In genomic region chr14:91215381-91215780, GRCh38 we compare ENCODE assay signal across 17 cellular contexts.
"Had no signal": no experiment of that assay in that cellular context is flagged by ENCODE, and none has a peak within 500 bp of the region (broad histone marks: within the 10 kb centered on the region; RNA-seq: fewer than 3 reads in every experiment).

No MANE protein-coding gene starts in this region.

- H3K4me1 Mint-ChIP-seq: stimulated activated memory B cell treated with anti-CD40 and anti-IgM and Interleukin-4, amounts not matched to agents 10 μg/mL and 1 μg/mL and 100 μg/mL, for 72 hours had no signal

- H3K27ac Mint-ChIP-seq: stimulated activated memory B cell treated with anti-CD40 and anti-IgM and Interleukin-4, amounts not matched to agents 10 μg/mL and 1 μg/mL and 100 μg/mL, for 72 hours had no signal

- H3K9me3 Mint-ChIP-seq: stimulated activated memory B cell treated with anti-CD40 and anti-IgM and Interleukin-4, amounts not matched to agents 10 μg/mL and 1 μg/mL and 100 μg/mL, for 72 hours had no signal

- H3K4me3 Mint-ChIP-seq: naive thymus-derived CD4-positive, alpha-beta T cell; neural crest cell; stimulated activated memory B cell treated with anti-CD40 and anti-IgM and Interleukin-4, amounts not matched to agents 10 μg/mL and 1 μg/mL and 100 μg/mL, for 72 hours had no signal

- ATAC-seq: esophagus mucosa; heart right ventricle; naive thymus-derived CD4-positive, alpha-beta T cell; stimulated activated memory B cell treated with anti-CD40 and anti-IgM and Interleukin-4, amounts not matched to agents 10 μg/mL and 1 μg/mL and 100 μg/mL, for 72 hours had no signal

- DNase-seq: colonic mucosa; effector CD4-positive, alpha-beta T cell; heart right ventricle; hypothalamus; kidney glomerular epithelial cell; mesendoderm; naive thymus-derived CD4-positive, alpha-beta T cell; nucleus accumbens; ovary; stimulated activated CD4-positive, alpha-beta T cell treated with anti-CD3 and anti-CD28 coated beads, Interleukin-4, amount 100 ng/mL, for 1 hour; stimulated activated CD8-positive, alpha-beta memory T cell treated with anti-CD3 and anti-CD28 coated beads, Interleukin-4, amount 100 ng/mL, for 48 hours; stomach; substantia nigra; transverse colon had no signal

- H3K27me3 Mint-ChIP-seq: naive thymus-derived CD4-positive, alpha-beta T cell; stimulated activated memory B cell treated with anti-CD40 and anti-IgM and Interleukin-4, amounts not matched to agents 10 μg/mL and 1 μg/mL and 100 μg/mL, for 72 hours had no signal
